1 cellular context compared by ENCODE assay signal in genomic region chr18:55007582-55007981, GRCh38.
TF ChIP-seq lines count a peak whose summit lies in the region.

No MANE protein-coding gene starts in this region.

TF ChIP-seq in IMR-90, 13 proteins besides CTCF, POLR2A, EP300 and RAD21 (continued from another document):
- no peak for TF ChIP-seq ELK1 (IDR thresholded peaks at IDR 0.05; ENCODE audit: borderline replicate concordance, low read depth, low read length)
- TF ChIP-seq BHLHE40 (IDR thresholded peaks at IDR 0.05; ENCODE audit: low read depth, low read length) = no peak
- no peak for TF ChIP-seq RFX5 (IDR thresholded peaks at IDR 0.05; ENCODE audit: low read depth, low read length)
- no peak for TF ChIP-seq MAZ (IDR thresholded peaks at IDR 0.05; ENCODE audit: borderline replicate concordance, low read depth, low read length)
